In genomic region chr10:72831696-72832355, GRCh38 we compare ENCODE assay signal across 17 cellular contexts.
DNase-seq lines count a peak whose midpoint lies in the region; ATAC-seq, FAIRE-seq and TF ChIP-seq lines count a peak whose summit lies in the region.
"Had no signal": no experiment of that assay in that cellular context is flagged by ENCODE, and none has a peak within 500 bp of the region (broad histone marks: within the 10 kb centered on the region; RNA-seq: fewer than 3 reads in every experiment).

No MANE protein-coding gene starts in this region.

- no peak for TF ChIP-seq CTCF in A549 (IDR thresholded peaks at IDR 0.05)
- no peak for TF ChIP-seq CTCF in HFFc6 (IDR thresholded peaks at IDR 0.05)
- no peak for TF ChIP-seq CTCF in nephron (IDR thresholded peaks at IDR 0.05; ENCODE audit: unreplicated experiment in 3 of 3)

- peak overlapping the region; percentile 50; the same call in 1 of the 2 replicates for H3K4me3 Mint-ChIP-seq in HFFc6
- no peak overlapping the region for H3K4me3 Mint-ChIP-seq in nephron

- peak overlapping the region; percentile 58 for H3K4me2 ChIP-seq in A549

- H3K27me3 Mint-ChIP-seq in HFFc6 (ENCODE audit: insufficient read depth) (no peaks in the 10 kb centered on the region), nephron (ENCODE audit: low read depth) (no peaks in the 10 kb centered on the region)

- TF ChIP-seq POLR2A in A549 (IDR thresholded peaks at IDR 0.05; ENCODE audit: low read length): no peak

- no peak for TF ChIP-seq EP300 in A549 (IDR thresholded peaks at IDR 0.05)

- H3K4me1 ChIP-seq in A549: peaks cover 56% of the 10 kb centered on the region

- no peak for DNase-seq in A549 (ENCODE audit: low read depth in 1 of 2, low spot score in 1 of 2)
- no peak for DNase-seq in HFFc6
- no peak for DNase-seq in germinal center (ENCODE audit: low spot score)
- DNase-seq in inferior parietal cortex (ENCODE audit: extremely low spot score): no peak
- no peak for DNase-seq in HT-29 (ENCODE audit: low spot score)
- DNase-seq in stimulated activated naive CD4-positive, alpha-beta T cell treated with Interleukin-2 at 50 U/mL for 16 hours (lab: John Stamatoyannopoulos, UW): no peak
- DNase-seq: activated CD4-positive, alpha-beta T cell treated with anti-CD3 and anti-CD28 coated beads for 48 hours; activated CD8-positive, alpha-beta memory T cell treated with anti-CD3 and anti-CD28 coated beads, Interleukin-2, amount 50 U/mL, for 48 hours; activated naive CD4-positive, alpha-beta T cell treated with Interleukin-2 at 50 U/mL for 16 hours; effector CD4-positive, alpha-beta T cell; Karpas-422; NCI-H1417 treated with DMSO at 0.1 percent for 48 hours; sigmoid colon; upper lobe of left lung had no signal

- ATAC-seq in A549: peak in 1 of 2 experiments; percentile 73; a peak in 3 of 6 replicates

- H3K36me3 Mint-ChIP-seq in HFFc6 (ENCODE audit: low read depth): no peaks in the 10 kb centered on the region
- H3K36me3 Mint-ChIP-seq in nephron (ENCODE audit: low read depth): no peaks in the 10 kb centered on the region

- 48% methylated on average over 8 of the region's 8 CpGs for WGBS in A549 (ENCODE audit: missing lambda C conversion rate)

- POLR2A ChIA-PET in A549 (lab: Yijun Ruan, JAX): no interaction called here

- no peak for TF ChIP-seq RAD21 in A549 (conservative IDR thresholded peaks at IDR 0.05 in 1 of 2, IDR thresholded peaks at IDR 0.05 in 1 of 2)

- H3K4me3 ChIP-seq in A549: no peak overlapping the region
- H3K4me3 ChIP-seq: sigmoid colon had no signal

- H3K9me3 ChIP-seq in A549: no peaks in the 10 kb centered on the region
- H3K9me3 ChIP-seq: sigmoid colon, upper lobe of left lung had no signal

- H3K27ac ChIP-seq in A549: peak overlapping the region in 1 of 2 experiments; percentile 39; a peak in 2 of 6 replicates
- H3K27ac ChIP-seq: sigmoid colon, upper lobe of left lung had no signal

- H3K9me3 Mint-ChIP-seq in HFFc6 (no peaks in the 10 kb centered on the region), nephron (no peaks in the 10 kb centered on the region)

- FAIRE-seq in A549 (lab: Jason Lieb, UNC): no peak
- peak; percentile 70 for FAIRE-seq in endometrium (lab: Jason Lieb, UNC)
- FAIRE-seq: frontal cortex had no signal

- H3K4me1 Mint-ChIP-seq in HFFc6 (ENCODE audit: low read depth): peaks cover 58% of the 10 kb centered on the region
- H3K4me1 Mint-ChIP-seq in nephron: peaks cover 51% of the 10 kb centered on the region

- CTCF ChIA-PET in A549 (lab: Yijun Ruan, JAX): interaction anchor here (0.9 to 5.9 kb wide), 4 partner anchors 111 to 470 kb away, joined by 3 to 89 read pairs (median 44); no protein-coding TSS in a partner anchor

- peak overlapping the region; percentile 53; the same call in 1 of the 2 replicates for H3K27ac Mint-ChIP-seq in HFFc6
- H3K27ac Mint-ChIP-seq in nephron: peak overlapping the region in 2 of 3 experiments; percentile 48 to 82

TF ChIP-seq in A549, 52 proteins besides CTCF, POLR2A, EP300 and RAD21:
- TF ChIP-seq USF2 (IDR thresholded peaks at IDR 0.05): no peak
- TF ChIP-seq HEYL (CRISPR knock-in tag; IDR thresholded peaks at IDR 0.05): no peak
- no peak for TF ChIP-seq CBX8 (IDR thresholded peaks at IDR 0.05)
- no peak for TF ChIP-seq TFCP2L1 (CRISPR knock-in tag; IDR thresholded peaks at IDR 0.05)
- no peak for TF ChIP-seq KDM5A (IDR thresholded peaks at IDR 0.05)
- TF ChIP-seq ZSCAN20 (CRISPR knock-in tag; IDR thresholded peaks at IDR 0.05): no peak
- no peak for TF ChIP-seq E2F6 (IDR thresholded peaks at IDR 0.05; ENCODE audit: borderline replicate concordance, low read depth)
- no peak for TF ChIP-seq HES2 (IDR thresholded peaks at IDR 0.05)
- TF ChIP-seq TP53 (CRISPR knock-in tag; IDR thresholded peaks at IDR 0.05): no peak
- no peak for TF ChIP-seq RARB (CRISPR knock-in tag; IDR thresholded peaks at IDR 0.05)
- TF ChIP-seq GATA3 (IDR thresholded peaks at IDR 0.05; ENCODE audit: borderline replicate concordance): no peak
- TF ChIP-seq CHD2 (IDR thresholded peaks at IDR 0.05; ENCODE audit: low read length, partially characterized antibody): no peak
